Comparison of ENCODE assay signal across 1 cellular context in the genomic region with DNA sequence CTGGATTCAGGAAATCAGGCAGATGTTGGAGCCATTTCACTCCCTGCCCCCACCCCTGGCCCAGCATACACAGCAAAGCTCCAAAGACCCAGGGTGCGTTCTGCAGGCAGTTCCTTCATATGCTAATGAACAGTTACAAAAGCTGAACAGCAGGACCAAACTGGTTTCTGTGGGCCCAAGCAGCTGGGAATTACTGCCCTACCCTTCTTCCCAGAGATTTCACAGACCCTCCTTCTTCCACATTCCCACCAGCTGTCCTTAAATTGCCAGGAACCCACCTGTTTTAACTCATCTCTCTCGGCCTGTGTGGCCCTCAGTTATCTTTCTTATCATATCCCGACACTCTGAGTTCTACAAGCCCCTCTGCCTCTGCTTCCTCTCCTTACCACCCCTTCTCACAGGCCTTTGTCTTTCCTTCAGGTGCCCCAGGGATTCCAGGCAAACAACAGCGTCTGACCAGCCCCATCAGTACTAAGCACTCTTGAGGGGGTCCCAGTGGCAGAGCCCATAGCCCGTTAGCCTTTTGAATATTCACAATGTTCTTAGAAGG.
TF ChIP-seq lines count a peak whose summit lies in the region.

No MANE protein-coding gene starts in this region.

TF ChIP-seq in endothelial cell of umbilical vein, 7 proteins besides CTCF, POLR2A, EP300 and RAD21:
- TF ChIP-seq POLR2AphosphoS5 (IDR thresholded peaks at IDR 0.05; ENCODE audit: insufficient read depth, low read depth, low read length): no peak
- TF ChIP-seq FOS (IDR thresholded peaks at IDR 0.05; ENCODE audit: borderline replicate concordance, insufficient read depth, low read length): no peak
- TF ChIP-seq, protein P1, sequence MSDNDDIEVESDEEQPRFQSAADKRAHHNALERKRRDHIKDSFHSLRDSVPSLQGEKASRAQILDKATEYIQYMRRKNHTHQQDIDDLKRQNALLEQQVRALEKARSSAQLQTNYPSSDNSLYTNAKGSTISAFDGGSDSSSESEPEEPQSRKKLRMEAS (IDR thresholded peaks at IDR 0.05; ENCODE audit: insufficient read depth, insufficient read length): no peak
- no peak for TF ChIP-seq GATA2 (IDR thresholded peaks at IDR 0.05; ENCODE audit: insufficient read depth, insufficient read length, low read depth, low read length)
- no peak for TF ChIP-seq EZH2 (IDR thresholded peaks at IDR 0.05; ENCODE audit: borderline replicate concordance, low read depth, low read length, severe bottlenecking)
- TF ChIP-seq JUN (IDR thresholded peaks at IDR 0.05; ENCODE audit: borderline replicate concordance, insufficient read depth, insufficient read length, low read depth): no peak
- TF ChIP-seq MYC (IDR thresholded peaks at IDR 0.05; ENCODE audit: low read depth, low read length): no peak
